ENCODE assay signal across 13 cellular contexts in the genomic region with DNA sequence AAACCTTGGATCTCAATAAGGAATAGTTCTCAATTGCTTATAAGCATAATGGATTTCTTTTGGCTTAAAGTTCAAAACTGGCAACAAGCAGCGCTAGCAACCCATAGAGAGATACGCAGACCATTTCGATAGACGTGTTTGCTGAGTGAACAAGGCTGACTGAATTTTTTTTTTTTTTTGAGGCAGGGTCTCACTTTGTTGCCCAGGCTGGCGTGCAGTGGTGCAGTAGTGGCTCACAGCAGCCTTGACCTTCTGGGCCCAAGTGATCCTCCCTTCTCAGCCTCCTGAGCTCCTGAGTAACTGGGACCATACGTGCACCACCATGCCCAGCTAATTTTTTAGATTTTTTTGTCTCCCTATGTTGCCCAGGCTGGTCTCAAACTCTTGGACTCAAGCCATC. TPM values are rescaled to one million over a fixed set of nuclear protein-coding genes. Genes with fewer than 3 reads are reported as not detected.
A peak's percentile ranks its signal among the peaks of the same experiment; 100 is the strongest.
DNase-seq lines count a peak whose midpoint lies in the region; ATAC-seq and TF ChIP-seq lines count a peak whose summit lies in the region.
"Had no signal": no experiment of that assay in that cellular context is flagged by ENCODE, and none has a peak within 500 bp of the region (broad histone marks: within the 10 kb centered on the region; RNA-seq: fewer than 3 reads in every experiment).

No MANE protein-coding gene starts in this region.

- intact Hi-C loops in Caco-2 (cut with micrococcal nuclease; ENCODE audit: unreplicated experiment) = loop anchor here (2.0 kb wide), 1 partner anchor 25 kb away; no protein-coding TSS in a partner anchor

- TF ChIP-seq CTCF in Caco-2 (IDR thresholded peaks at IDR 0.05; ENCODE audit: insufficient read depth in 1 of 2, low read depth in 1 of 2, low read length in 1 of 2, severe bottlenecking in 1 of 2, unreplicated experiment in 1 of 2) = no peak
- no peak for TF ChIP-seq CTCF in neural crest cell (conservative IDR thresholded peaks at IDR 0.05)

- no peaks in the 10 kb centered on the region for H3K27me3 Mint-ChIP-seq in T-helper 2 cell treated with Interferon-gamma antibody and Interleukin-4, amounts not matched to agents 5 μg/mL and 100 μg/mL, for 36 hours (ENCODE audit: low read depth)
- H3K27me3 Mint-ChIP-seq in Caco-2 (ENCODE audit: insufficient read depth, unreplicated experiment) = no peaks in the 10 kb centered on the region
- H3K27me3 Mint-ChIP-seq in T-helper 17 cell = no peaks in the 10 kb centered on the region
- H3K27me3 Mint-ChIP-seq in neural crest cell (ENCODE audit: low read depth) = peaks cover 21% of the 10 kb centered on the region

- BruUV-seq in Caco-2 (replicated peaks; lab: Mats Ljungman, UMichigan) = no TSS peak

- POLR2A ChIA-PET in Caco-2 (lab: Charles Lee) = no interaction called here

- no peak overlapping the region for H3K4me3 ChIP-seq in Caco-2 (ENCODE audit: low read depth, low read length)

- no peaks in the 10 kb centered on the region for H3K9me3 ChIP-seq in Caco-2
- no peaks in the 10 kb centered on the region for H3K9me3 ChIP-seq in T-helper 17 cell (ENCODE audit: control insufficient read depth, low read length, poor library complexity, severe bottlenecking)

- H3K4me1 ChIP-seq in Caco-2 = peaks cover 30% of the 10 kb centered on the region

- no peaks in the 10 kb centered on the region for H3K27me3 ChIP-seq in Caco-2 (replicated peaks; ENCODE audit: control insufficient read depth, insufficient read depth, low read length)

- no peak for ATAC-seq in T-helper 17 cell
- no peak for ATAC-seq in HG03521 (IDR thresholded peaks at IDR 0.05; ENCODE audit: unreplicated experiment)
- no peak for ATAC-seq in GM21529 (IDR thresholded peaks at IDR 0.05; ENCODE audit: unreplicated experiment)

- DNase-seq in T-helper 2 cell treated with Interferon-gamma antibody and Interleukin-4, amounts not matched to agents 5 μg/mL and 100 μg/mL, for 36 hours (ENCODE audit: low spot score) = no peak
- no peak for DNase-seq in T-helper 2 cell
- DNase-seq in Caco-2 = no peak
- DNase-seq in T-helper 17 cell = no peak
- DNase-seq in neural crest cell (ENCODE audit: low read depth, low spot score) = no peak
- DNase-seq in NK-92 (lab: John Stamatoyannopoulos, UW; ENCODE audit: unreplicated experiment) = no peak
- DNase-seq: 8988T, DMS79 treated with DMSO at 0.1 percent for 48 hours, GDM1, NCI-H1436, NCI-H2029 treated with DMSO at 0.1 percent for 48 hours had no signal

- H3K36me3 Mint-ChIP-seq in T-helper 2 cell treated with Interferon-gamma antibody and Interleukin-4, amounts not matched to agents 5 μg/mL and 100 μg/mL, for 36 hours (ENCODE audit: low read depth) = peaks cover 25% of the 10 kb centered on the region
- peaks cover 50% of the 10 kb centered on the region for H3K36me3 Mint-ChIP-seq in Caco-2 (ENCODE audit: insufficient read depth, unreplicated experiment)
- H3K36me3 Mint-ChIP-seq in T-helper 17 cell (ENCODE audit: low read depth) = peaks cover 6% of the 10 kb centered on the region
- no peaks in the 10 kb centered on the region for H3K36me3 Mint-ChIP-seq in neural crest cell (ENCODE audit: low read depth)

- H3K9me3 Mint-ChIP-seq in T-helper 2 cell treated with Interferon-gamma antibody and Interleukin-4, amounts not matched to agents 5 μg/mL and 100 μg/mL, for 36 hours = no peaks in the 10 kb centered on the region
- H3K9me3 Mint-ChIP-seq in Caco-2 (ENCODE audit: unreplicated experiment) (no peaks in the 10 kb centered on the region), neural crest cell (no peaks in the 10 kb centered on the region)

- no peaks in the 10 kb centered on the region for H3K36me3 ChIP-seq in Caco-2 (ENCODE audit: control insufficient read depth, insufficient read depth, low read length)

- peaks cover 44% of the 10 kb centered on the region for H3K4me1 Mint-ChIP-seq in T-helper 2 cell treated with Interferon-gamma antibody and Interleukin-4, amounts not matched to agents 5 μg/mL and 100 μg/mL, for 36 hours (ENCODE audit: low read depth)
- peaks cover 10% of the 10 kb centered on the region for H3K4me1 Mint-ChIP-seq in Caco-2 (ENCODE audit: low read depth, unreplicated experiment)
- H3K4me1 Mint-ChIP-seq in T-helper 17 cell = peaks cover 26% of the 10 kb centered on the region
- peaks cover 10% of the 10 kb centered on the region for H3K4me1 Mint-ChIP-seq in neural crest cell

- CTCF ChIA-PET in Caco-2 (lab: Charles Lee) = interaction anchor here (1.4 to 1.8 kb wide), 2 partner anchors 34 to 428 kb away, joined by 3 to 6 read pairs; no protein-coding TSS in a partner anchor

- H3K4me3 Mint-ChIP-seq in T-helper 2 cell treated with Interferon-gamma antibody and Interleukin-4, amounts not matched to agents 5 μg/mL and 100 μg/mL, for 36 hours = peak overlapping the region; percentile 90
- no peak overlapping the region for H3K4me3 Mint-ChIP-seq in Caco-2 (ENCODE audit: unreplicated experiment)
- H3K4me3 Mint-ChIP-seq in T-helper 17 cell = peak overlapping the region; percentile 39
- H3K4me3 Mint-ChIP-seq in neural crest cell = peak overlapping the region; percentile 89

- no peak overlapping the region for H3K27ac Mint-ChIP-seq in T-helper 2 cell treated with Interferon-gamma antibody and Interleukin-4, amounts not matched to agents 5 μg/mL and 100 μg/mL, for 36 hours
- H3K27ac Mint-ChIP-seq in Caco-2 (ENCODE audit: unreplicated experiment) (peak overlapping the region; percentile 65), T-helper 17 cell (no peak overlapping the region), neural crest cell (ENCODE audit: unreplicated experiment) (no peak overlapping the region)

RNA-seq across cellular contexts. Expression of a gene that starts 1.4 kb away (rescaled TPM):
- total RNA-seq in Caco-2 (2022) = 15.0 and 15.9 TPM in 2 replicates
- under 1 TPM; 0.12 to 0.16 TPM for total RNA-seq in T-helper 17 cell
- 1.3 and 1.4 TPM in 2 replicates for total RNA-seq in neural crest cell

RNA-seq across cellular contexts. Expression of a gene that starts 39.8 kb away (rescaled TPM):
- 8.8 and 10.0 TPM in 2 replicates for total RNA-seq in Caco-2 (2022)
- 10 to 100 TPM; 54.8 to 63.1 TPM for total RNA-seq in T-helper 17 cell
- total RNA-seq in neural crest cell = 14.1 and 14.4 TPM in 2 replicates

RNA-seq across cellular contexts. Expression of a gene that starts 40.7 kb away (rescaled TPM):
- total RNA-seq in Caco-2 (2022) (34.3 TPM in 2 replicates), T-helper 17 cell (100 to 1,000 TPM; 109 to 137 TPM), neural crest cell (36.0 and 41.4 TPM in 2 replicates)
